12 cellular contexts compared by ENCODE assay signal in the genomic region with DNA sequence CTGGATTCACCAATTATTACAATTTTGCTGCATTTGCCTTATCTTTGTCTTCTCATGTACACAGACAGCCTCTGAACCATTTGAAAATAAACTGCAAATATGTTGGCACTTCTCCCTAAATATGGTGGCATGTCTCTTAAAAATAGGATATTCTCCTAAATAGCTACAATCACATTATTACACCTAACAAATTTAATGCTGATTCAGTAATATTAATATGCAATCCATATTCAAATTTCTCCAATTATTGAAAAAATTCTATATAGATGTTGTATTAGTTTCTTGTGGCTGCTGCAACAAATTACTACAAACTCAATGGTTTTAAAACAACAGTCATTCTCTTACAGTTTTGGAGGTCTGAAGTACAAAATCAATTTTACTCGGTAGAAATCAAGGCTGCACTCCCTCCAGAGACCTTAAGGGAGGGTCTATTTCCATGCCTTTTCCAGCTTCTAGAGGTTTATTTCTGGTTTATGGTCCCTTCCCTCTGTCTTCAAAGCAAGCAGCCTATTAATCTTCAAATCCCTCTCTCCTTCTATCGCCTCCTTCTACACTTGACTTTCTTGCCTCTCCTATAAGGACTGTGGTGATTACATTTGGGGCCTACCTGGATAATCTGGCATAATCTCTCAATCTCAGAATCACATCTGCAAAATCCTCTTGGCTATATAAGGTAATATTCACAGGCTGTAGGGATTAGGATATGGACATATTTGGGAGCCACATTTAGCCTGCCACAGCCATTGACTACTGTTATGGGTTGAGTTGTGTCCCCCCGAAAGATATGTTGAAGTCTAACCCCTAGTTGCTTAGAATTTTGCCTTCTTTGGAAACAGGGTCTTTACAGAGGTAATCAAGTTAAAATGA. TPM values are rescaled to one million over a fixed set of nuclear protein-coding genes. Genes with fewer than 3 reads are reported as not detected.
DNase-seq lines count a peak whose midpoint lies in the region; ATAC-seq and TF ChIP-seq lines count a peak whose summit lies in the region.
"Had no signal": no experiment of that assay in that cellular context is flagged by ENCODE, and none has a peak within 500 bp of the region (broad histone marks: within the 10 kb centered on the region; RNA-seq: fewer than 3 reads in every experiment).

No MANE protein-coding gene starts in this region.

- peak overlapping the region; percentile 13 for H3K4me3 ChIP-seq in NT2/D1 (ENCODE audit: insufficient read length, low read depth)
- H3K4me3 ChIP-seq: ascending aorta, tibial artery had no signal

- peak overlapping the region; percentile 72 for H3K4me3 Mint-ChIP-seq in activated naive CD4-positive, alpha-beta T cell treated with anti-CD3 and anti-CD28 coated beads, Interleukin-2, amount 10 ng/mL, durations not matched to agents 7 days and 5 days
- peak overlapping the region; percentile 29 to 86 (median 76) for H3K4me3 Mint-ChIP-seq in brain
- H3K4me3 Mint-ChIP-seq in stimulated activated naive CD8-positive, alpha-beta T cell treated with anti-CD3 and anti-CD28 coated beads, Interleukin-15, amount 100 ng/mL, for 72 hours = peak overlapping the region; percentile 22 to 65

- no peak for TF ChIP-seq CTCF in brain (conservative IDR thresholded peaks at IDR 0.05)

- DNase-seq in activated naive CD4-positive, alpha-beta T cell treated with anti-CD3 and anti-CD28 coated beads, Interleukin-2, amount 10 ng/mL, durations not matched to agents 7 days and 5 days = no peak
- DNase-seq in activated naive CD4-positive, alpha-beta T cell treated with Interleukin-2 at 50 U/mL for 16 hours = no peak
- no peak for DNase-seq in NT2/D1 (ENCODE audit: low read depth, low spot score)
- no peak for DNase-seq in stimulated activated naive CD8-positive, alpha-beta T cell treated with anti-CD3 and anti-CD28 coated beads, Interleukin-15, amount 100 ng/mL, for 72 hours
- DNase-seq in AG08395 (ENCODE audit: low spot score) = no peak
- no peak for DNase-seq in stimulated activated naive CD4-positive, alpha-beta T cell (lab: John Stamatoyannopoulos, UW)
- DNase-seq: activated CD4-positive, alpha-beta T cell treated with anti-CD3 and anti-CD28 coated beads for 4 hours; stimulated activated CD4-positive, alpha-beta T cell treated with anti-CD3 and anti-CD28 coated beads, Interleukin-2, amount 100 ng/mL, for 48 hours had no signal

- H3K4me1 ChIP-seq in NT2/D1 (ENCODE audit: insufficient read depth, insufficient read length) = peaks cover 3% of the 10 kb centered on the region

- peak overlapping the region; percentile 80 for H3K27ac Mint-ChIP-seq in activated naive CD4-positive, alpha-beta T cell treated with anti-CD3 and anti-CD28 coated beads, Interleukin-2, amount 10 ng/mL, durations not matched to agents 7 days and 5 days
- H3K27ac Mint-ChIP-seq in brain = peak overlapping the region in 2 of 5 experiments; percentile 3 to 97
- no peak overlapping the region for H3K27ac Mint-ChIP-seq in stimulated activated naive CD8-positive, alpha-beta T cell treated with anti-CD3 and anti-CD28 coated beads, Interleukin-15, amount 100 ng/mL, for 72 hours

- H3K4me1 Mint-ChIP-seq in activated naive CD4-positive, alpha-beta T cell treated with anti-CD3 and anti-CD28 coated beads, Interleukin-2, amount 10 ng/mL, durations not matched to agents 7 days and 5 days = peaks cover 57% of the 10 kb centered on the region
- peaks cover 64% of the 10 kb centered on the region for H3K4me1 Mint-ChIP-seq in brain
- H3K4me1 Mint-ChIP-seq in stimulated activated naive CD8-positive, alpha-beta T cell treated with anti-CD3 and anti-CD28 coated beads, Interleukin-15, amount 100 ng/mL, for 72 hours = peaks cover 54% of the 10 kb centered on the region

- H3K27me3 ChIP-seq in NT2/D1 (ENCODE audit: insufficient read depth, insufficient read length) = no peaks in the 10 kb centered on the region
- H3K27me3 ChIP-seq: ascending aorta, tibial artery had no signal

- H3K36me3 Mint-ChIP-seq in activated naive CD4-positive, alpha-beta T cell treated with anti-CD3 and anti-CD28 coated beads, Interleukin-2, amount 10 ng/mL, durations not matched to agents 7 days and 5 days = peaks cover 53% of the 10 kb centered on the region
- H3K36me3 Mint-ChIP-seq in brain = peaks cover 12% of the 10 kb centered on the region

- H3K9me3 Mint-ChIP-seq in activated naive CD4-positive, alpha-beta T cell treated with anti-CD3 and anti-CD28 coated beads, Interleukin-2, amount 10 ng/mL, durations not matched to agents 7 days and 5 days = no peaks in the 10 kb centered on the region
- no peaks in the 10 kb centered on the region for H3K9me3 Mint-ChIP-seq in brain
- no peaks in the 10 kb centered on the region for H3K9me3 Mint-ChIP-seq in stimulated activated naive CD8-positive, alpha-beta T cell treated with anti-CD3 and anti-CD28 coated beads, Interleukin-15, amount 100 ng/mL, for 72 hours

- peak overlapping the region; percentile 43 for H3K9ac ChIP-seq in NT2/D1 (ENCODE audit: insufficient read length, low read depth)

- CTCF ChIA-PET in activated naive CD4-positive, alpha-beta T cell treated with anti-CD3 and anti-CD28 coated beads, Interleukin-2, amount 10 ng/mL, durations not matched to agents 7 days and 5 days (lab: Charles Lee) = no interaction called here

- no peak for ATAC-seq in stimulated activated naive CD8-positive, alpha-beta T cell treated with anti-CD3 and anti-CD28 coated beads, Interleukin-15, amount 100 ng/mL, for 72 hours
- no peak for ATAC-seq in GM21515 (IDR thresholded peaks at IDR 0.05; ENCODE audit: unreplicated experiment)

- H3K36me3 ChIP-seq in NT2/D1 (ENCODE audit: insufficient read depth, insufficient read length, low read length) = peaks cover 25% of the 10 kb centered on the region
- H3K36me3 ChIP-seq: ascending aorta, tibial artery had no signal

- no peaks in the 10 kb centered on the region for H3K27me3 Mint-ChIP-seq in activated naive CD4-positive, alpha-beta T cell treated with anti-CD3 and anti-CD28 coated beads, Interleukin-2, amount 10 ng/mL, durations not matched to agents 7 days and 5 days
- H3K27me3 Mint-ChIP-seq in brain = no peaks in the 10 kb centered on the region
- no peaks in the 10 kb centered on the region for H3K27me3 Mint-ChIP-seq in stimulated activated naive CD8-positive, alpha-beta T cell treated with anti-CD3 and anti-CD28 coated beads, Interleukin-15, amount 100 ng/mL, for 72 hours

- no peaks in the 10 kb centered on the region for H3K9me3 ChIP-seq in NT2/D1 (ENCODE audit: insufficient read depth, low read length)
- H3K9me3 ChIP-seq: ascending aorta, tibial artery had no signal

RNA-seq across cellular contexts. Expression of a gene that starts 52.5 kb away (rescaled TPM):
- 39.0 TPM for polyA plus RNA-seq in brain (ENCODE audit: insufficient read depth, low read depth, low replicate concordance)
